7 cellular contexts compared by ENCODE assay signal in genomic region chr4:145154573-145154972, GRCh38. TPM values are rescaled to one million over a fixed set of nuclear protein-coding genes. Genes with fewer than 3 reads are reported as not detected.
DNase-seq lines count a peak whose midpoint lies in the region; ATAC-seq and TF ChIP-seq lines count a peak whose summit lies in the region.

No MANE protein-coding gene starts in this region.

- peak overlapping the region; percentile 56 for H3K27ac Mint-ChIP-seq in stimulated activated naive B cell treated with anti-CD40 and anti-IgM and Interleukin-4, amounts not matched to agents 10 μg/mL and 1 μg/mL and 100 μg/mL, for 72 hours
- no peak overlapping the region for H3K27ac Mint-ChIP-seq in activated naive CD4-positive, alpha-beta T cell treated with anti-CD3 and anti-CD28 coated beads for 36 hours

- no peaks in the 10 kb centered on the region for H3K27me3 ChIP-seq in H7 (ENCODE audit: control insufficient read depth, insufficient read depth, low read length)

- TF ChIP-seq CTCF in GM13977 (IDR thresholded peaks at IDR 0.05; ENCODE audit: extremely low read depth, insufficient read depth, missing control alignments), result peak; percentile 82
- TF ChIP-seq CTCF in fibroblast of villous mesenchyme (IDR thresholded peaks at IDR 0.05; ENCODE audit: insufficient read depth, low read depth, low read length), result peak; percentile 67

- ATAC-seq in stimulated activated naive B cell treated with anti-CD40 and anti-IgM and Interleukin-4, amounts not matched to agents 10 μg/mL and 1 μg/mL and 100 μg/mL, for 72 hours (replicated peaks), result peak; percentile 53 to 60

- no peak overlapping the region for H3K4me3 Mint-ChIP-seq in stimulated activated naive B cell treated with anti-CD40 and anti-IgM and Interleukin-4, amounts not matched to agents 10 μg/mL and 1 μg/mL and 100 μg/mL, for 72 hours
- no peak overlapping the region for H3K4me3 Mint-ChIP-seq in activated naive CD4-positive, alpha-beta T cell treated with anti-CD3 and anti-CD28 coated beads for 36 hours

- in situ Hi-C loops in GM13977 (cut with MboI; ENCODE audit: low pct_unique_long_range_greater_than_20kb, low sequenced_read_pairs, unreplicated experiment), result no loop called here

- peak; percentile 30 for DNase-seq in GM13977 (ENCODE audit: low spot score)
- DNase-seq in H7, result peak; percentile 10
- DNase-seq in OCI-M1 (lab: John Stamatoyannopoulos, UW), result peak; percentile 48
- DNase-seq in fibroblast of villous mesenchyme (ENCODE audit: low read depth), result peak; percentile 35
- DNase-seq in stimulated activated naive B cell treated with anti-CD40 and anti-IgM and Interleukin-4, amounts not matched to agents 10 μg/mL and 1 μg/mL and 100 μg/mL, for 72 hours, result no peak
- no peak for DNase-seq in stimulated activated CD4-positive, alpha-beta T cell treated with anti-CD3 and anti-CD28 coated beads, Interleukin-12 subunit alpha, Interleukin-12 subunit beta, amount 100 ng/mL, for 4 hours
- DNase-seq in activated naive CD4-positive, alpha-beta T cell treated with anti-CD3 and anti-CD28 coated beads for 36 hours, result no peak

- peaks cover 4% of the 10 kb centered on the region in 2 donors for H3K4me1 Mint-ChIP-seq in stimulated activated naive B cell treated with anti-CD40 and anti-IgM and Interleukin-4, amounts not matched to agents 10 μg/mL and 1 μg/mL and 100 μg/mL, for 72 hours
- H3K4me1 Mint-ChIP-seq in activated naive CD4-positive, alpha-beta T cell treated with anti-CD3 and anti-CD28 coated beads for 36 hours (ENCODE audit: low read depth), result peaks cover 12% of the 10 kb centered on the region

- peaks cover 13% of the 10 kb centered on the region for H3K36me3 ChIP-seq in H7 (replicated peaks; ENCODE audit: control insufficient read depth, insufficient read depth, low read length)

- peaks cover 24 to 39% of the 10 kb centered on the region in 2 donors for H3K36me3 Mint-ChIP-seq in stimulated activated naive B cell treated with anti-CD40 and anti-IgM and Interleukin-4, amounts not matched to agents 10 μg/mL and 1 μg/mL and 100 μg/mL, for 72 hours
- peaks cover 40% of the 10 kb centered on the region for H3K36me3 Mint-ChIP-seq in activated naive CD4-positive, alpha-beta T cell treated with anti-CD3 and anti-CD28 coated beads for 36 hours (ENCODE audit: low read depth)

- no peaks in the 10 kb centered on the region for H3K27me3 Mint-ChIP-seq in stimulated activated naive B cell treated with anti-CD40 and anti-IgM and Interleukin-4, amounts not matched to agents 10 μg/mL and 1 μg/mL and 100 μg/mL, for 72 hours
- H3K27me3 Mint-ChIP-seq in activated naive CD4-positive, alpha-beta T cell treated with anti-CD3 and anti-CD28 coated beads for 36 hours (ENCODE audit: low read depth), result no peaks in the 10 kb centered on the region

- intact Hi-C loops in activated naive CD4-positive, alpha-beta T cell treated with anti-CD3 and anti-CD28 coated beads for 36 hours (cut with micrococcal nuclease), result loop anchor here (1.0 kb wide), 1 partner anchor 23 kb away; no protein-coding TSS in a partner anchor

- CTCF ChIA-PET in activated naive CD4-positive, alpha-beta T cell treated with anti-CD3 and anti-CD28 coated beads for 36 hours (lab: Charles Lee), result interaction anchor here (1.1 kb wide), 1 partner anchor 22 kb away, joined by 3 read pairs; no protein-coding TSS in a partner anchor

- no peaks in the 10 kb centered on the region for H3K9me3 Mint-ChIP-seq in stimulated activated naive B cell treated with anti-CD40 and anti-IgM and Interleukin-4, amounts not matched to agents 10 μg/mL and 1 μg/mL and 100 μg/mL, for 72 hours
- H3K9me3 Mint-ChIP-seq in activated naive CD4-positive, alpha-beta T cell treated with anti-CD3 and anti-CD28 coated beads for 36 hours, result no peaks in the 10 kb centered on the region

- H3K4me3 ChIP-seq in H7 (ENCODE audit: insufficient read depth, low read depth, low read length), result no peak overlapping the region
- no peak overlapping the region for H3K4me3 ChIP-seq in fibroblast of villous mesenchyme (ENCODE audit: low read depth, low read length)

RNA-seq across cellular contexts. Expression of gene OTUD4, which starts 25.8 kb away (rescaled TPM):
- total RNA-seq in H7 (2014; rRNA removed; shearing (Covaris generic)), result 16.4 and 23.6 TPM in 2 replicates
- 25.4 and 33.2 TPM in 2 replicates for total RNA-seq in fibroblast of villous mesenchyme
- total RNA-seq in activated naive CD4-positive, alpha-beta T cell treated with anti-CD3 and anti-CD28 coated beads for 36 hours, result 10 to 100 TPM; 35.9 to 37.1 TPM

RNA-seq across cellular contexts. Expression of gene ABCE1, which starts 56.5 kb away (rescaled TPM):
- total RNA-seq in H7 (2014; rRNA removed; shearing (Covaris generic)), result 146 and 165 TPM in 2 replicates
- total RNA-seq in fibroblast of villous mesenchyme, result 106 and 175 TPM in 2 replicates
- 100 to 1,000 TPM; 164 to 174 TPM for total RNA-seq in activated naive CD4-positive, alpha-beta T cell treated with anti-CD3 and anti-CD28 coated beads for 36 hours

RNA-seq across cellular contexts. Expression of gene ANAPC10, which starts 56.6 kb away (rescaled TPM):
- 22.9 and 31.4 TPM in 2 replicates for total RNA-seq in H7 (2014; rRNA removed; shearing (Covaris generic))
- total RNA-seq in fibroblast of villous mesenchyme, result 27.7 and 41.5 TPM in 2 replicates
- total RNA-seq in activated naive CD4-positive, alpha-beta T cell treated with anti-CD3 and anti-CD28 coated beads for 36 hours, result 10 to 100 TPM; 23.5 to 26.5 TPM

Comparison
In these comparisons a context has a peak if more than half of its experiments do, and no peak if none do; other contexts are left out.
1. DNase-seq: peak in GM13977 (single experiment), H7 (single experiment), OCI-M1 (single experiment) and fibroblast of villous mesenchyme (single experiment); none in stimulated activated naive B cell treated with anti-CD40 and anti-IgM and Interleukin-4, amounts not matched to agents 10 μg/mL and 1 μg/mL and 100 μg/mL, for 72 hours (single experiment), stimulated activated CD4-positive, alpha-beta T cell treated with anti-CD3 and anti-CD28 coated beads, Interleukin-12 subunit alpha, Interleukin-12 subunit beta, amount 100 ng/mL, for 4 hours (single experiment) and activated naive CD4-positive, alpha-beta T cell treated with anti-CD3 and anti-CD28 coated beads for 36 hours (single experiment).